In genomic region chr17:72175787-72176515, GRCh38 we compare ENCODE assay signal across 22 cellular contexts. TPM values are rescaled to one million over a fixed set of nuclear protein-coding genes. Genes with fewer than 3 reads are reported as not detected.
DNase-seq lines count a peak whose midpoint lies in the region; ATAC-seq, FAIRE-seq and TF ChIP-seq lines count a peak whose summit lies in the region.
"Had no signal": no experiment of that assay in that cellular context is flagged by ENCODE, and none has a peak within 500 bp of the region (broad histone marks: within the 10 kb centered on the region; RNA-seq: fewer than 3 reads in every experiment).

No MANE protein-coding gene starts in this region.

- peak overlapping the region; percentile 47 for H4K91ac ChIP-seq in H1 (replicated peaks; ENCODE audit: insufficient read length, low read length)

- no peaks in the 10 kb centered on the region for H3K23me2 ChIP-seq in H1 (ENCODE audit: low read depth, low read length)

- no peak overlapping the region for H2AK5ac ChIP-seq in H1 (ENCODE audit: low read depth, low read length)

- H3K14ac ChIP-seq in H1 (ENCODE audit: insufficient read length): no peak overlapping the region

- 82% methylated on average over 12 of the region's 12 CpGs; no CpG with 5 or more reads in 1 of the 2 experiments for WGBS in H1 (ENCODE audit: extremely low coverage in 1 of 2, insufficient coverage in 1 of 2, insufficient read length in 1 of 2, insufficient replicate concordance in 2 of 2, low coverage in 1 of 2, low lambda C conversion rate in 2 of 2, missing lambda C conversion rate in 1 of 2), 2 experiments

- H2AFZ ChIP-seq in H1 (ENCODE audit: low read length): no peak overlapping the region
- no peak overlapping the region for H2AFZ ChIP-seq in MM.1S (ENCODE audit: low read length)
- H2AFZ ChIP-seq: PC-9 had no signal

- no peaks in the 10 kb centered on the region for H3K9me3 ChIP-seq in H1 (ENCODE audit: insufficient read depth in 2 of 2, low read depth in 1 of 2, low read length in 1 of 2)
- H3K9me3 ChIP-seq in gastrocnemius medialis: no peaks in the 10 kb centered on the region
- no peaks in the 10 kb centered on the region for H3K9me3 ChIP-seq in MM.1S (replicated peaks; ENCODE audit: insufficient read depth, low read length)
- H3K9me3 ChIP-seq: heart right ventricle, lower lobe of right lung, sigmoid colon, upper lobe of left lung had no signal

- H3K4me3 ChIP-seq in H1 (ENCODE audit: extremely low read depth in 1 of 4, insufficient read depth in 2 of 4, low read depth in 3 of 4, low read length in 4 of 4): no peak overlapping the region
- H3K4me3 ChIP-seq in skeletal muscle cell (ENCODE audit: low read depth, low read length): no peak overlapping the region
- no peak overlapping the region for H3K4me3 ChIP-seq in gastrocnemius medialis
- H3K4me3 ChIP-seq in MM.1S (ENCODE audit: low read length): no peak overlapping the region
- H3K4me3 ChIP-seq: heart right ventricle, K562, lower lobe of right lung, PC-9, sigmoid colon, upper lobe of left lung had no signal

- H3K27me3 ChIP-seq in H1 (replicated peaks in 1 of 4; ENCODE audit: control insufficient read depth in 3 of 4, extremely low read depth in 1 of 4, insufficient read depth in 3 of 4, low read length in 3 of 4): no peaks in the 10 kb centered on the region
- peaks cover 0 to 9% (median 0%) of the 10 kb centered on the region in 3 donors for H3K27me3 ChIP-seq in gastrocnemius medialis
- no peaks in the 10 kb centered on the region for H3K27me3 ChIP-seq in MM.1S (replicated peaks; ENCODE audit: insufficient read depth, low read length)
- H3K27me3 ChIP-seq: sigmoid colon, upper lobe of left lung had no signal

- no peak overlapping the region for H2BK5ac ChIP-seq in H1 (ENCODE audit: low read depth, low read length)

- no peak overlapping the region for H3K4me2 ChIP-seq in H1 (ENCODE audit: insufficient read depth in 1 of 2, low read depth in 2 of 2, low read length in 2 of 2)
- no peak overlapping the region for H3K4me2 ChIP-seq in MM.1S (ENCODE audit: low read depth, low read length)
- H3K4me2 ChIP-seq: PC-9 had no signal

- H4K5ac ChIP-seq in H1 (ENCODE audit: insufficient read length, low read depth, low read length): no peak overlapping the region

- H2BK20ac ChIP-seq in H1 (ENCODE audit: low read length): peak overlapping the region; percentile 16; the same call in 1 of the 2 replicates

- H3K79me1 ChIP-seq in H1 (ENCODE audit: low read depth, low read length): no peaks in the 10 kb centered on the region

- H4K20me1 ChIP-seq in H1 (replicated peaks in 1 of 2; ENCODE audit: control insufficient read depth in 1 of 2, insufficient read depth in 2 of 2, low read length in 2 of 2) (no peaks in the 10 kb centered on the region), MM.1S (ENCODE audit: insufficient read depth, low read length) (no peaks in the 10 kb centered on the region)

- no peak overlapping the region for H3K56ac ChIP-seq in H1 (replicated peaks; ENCODE audit: insufficient read length, low read depth, low read length)

- CTCF ChIA-PET in H1 (lab: Charles Lee; ENCODE audit: partially characterized antibody): interaction anchor here (1.7 kb wide), 1 partner anchor 54 kb away, joined by 4 read pairs; no protein-coding TSS in a partner anchor

- ATAC-seq in gastrocnemius medialis (no peak), HG03045 (IDR thresholded peaks at IDR 0.05; ENCODE audit: unreplicated experiment) (no peak)
- ATAC-seq: activated T-cell treated with anti-CD3 and anti-CD28 coated beads, Interleukin-2, amount 50 U/mL, for 4 hours; K562 had no signal

- no peak overlapping the region for H4K8ac ChIP-seq in H1 (ENCODE audit: extremely low read depth, insufficient read depth, low read length)

- no peak overlapping the region for H2BK120ac ChIP-seq in H1 (replicated peaks; ENCODE audit: low read depth, low read length)

- no peaks in the 10 kb centered on the region for H3K36me3 ChIP-seq in H1 (ENCODE audit: control insufficient read depth in 2 of 4, insufficient read depth in 4 of 4, low read length in 3 of 4)
- H3K36me3 ChIP-seq in gastrocnemius medialis: no peaks in the 10 kb centered on the region
- no peaks in the 10 kb centered on the region for H3K36me3 ChIP-seq in MM.1S (replicated peaks; ENCODE audit: insufficient read depth, low read length)
- H3K36me3 ChIP-seq: heart right ventricle, lower lobe of right lung, sigmoid colon, upper lobe of left lung had no signal

- no peaks in the 10 kb centered on the region for H3K79me2 ChIP-seq in H1 (ENCODE audit: control insufficient read depth in 1 of 2, insufficient read depth in 2 of 2, low read length in 2 of 2)
- H3K79me2 ChIP-seq in MM.1S (ENCODE audit: low read length): no peaks in the 10 kb centered on the region

- DNase-seq in NCI-H2171 treated with DMSO at 0.1 percent for 48 hours (lab: John Stamatoyannopoulos, UW) (peak; percentile 58), NCI-H2171 (lab: John Stamatoyannopoulos, UW) (no peak), NCI-H1694 (lab: John Stamatoyannopoulos, UW) (peak; percentile 16), H1 (ENCODE audit: low read depth in 1 of 2, low spot score in 2 of 2) (no peak), skeletal muscle cell (ENCODE audit: low read depth) (peak; percentile 39), gastrocnemius medialis (no peak), MM.1S (no peak)
- DNase-seq: activated naive CD4-positive, alpha-beta T cell treated with anti-CD3 and anti-CD28 coated beads, Interleukin-2, amount 10 ng/mL, durations not matched to agents 7 days and 5 days; activated T-cell treated with anti-CD3 and anti-CD28 coated beads, Interleukin-2, amount 50 U/mL, for 4 hours; H9; heart right ventricle; lower lobe of right lung; NCI-H1048; NCI-H774; PC-9; sigmoid colon; stimulated activated CD4-positive, alpha-beta T cell treated with anti-CD3 and anti-CD28 coated beads, Interleukin-2, amount 100 ng/mL, for 24 hours; upper lobe of left lung had no signal

- H3K27ac ChIP-seq in H1 (ENCODE audit: low read depth, low read length) (no peak overlapping the region), gastrocnemius medialis (no peak overlapping the region), MM.1S (ENCODE audit: low read length) (no peak overlapping the region)
- H3K27ac ChIP-seq: heart right ventricle, lower lobe of right lung, PC-9, sigmoid colon, upper lobe of left lung had no signal

- intact Hi-C loops in gastrocnemius medialis (cut with DNase I; ENCODE audit: low total_unique reads): no loop called here

- H3K9me2 ChIP-seq in MM.1S (replicated peaks; ENCODE audit: insufficient read depth, low read length): no peaks in the 10 kb centered on the region

- TF ChIP-seq CTCF in H1 (IDR thresholded peaks at IDR 0.05; ENCODE audit: control extremely low read depth in 1 of 3, insufficient read depth in 1 of 3, low read depth in 1 of 3, low read length in 3 of 3): no peak
- no peak for TF ChIP-seq CTCF in gastrocnemius medialis (IDR thresholded peaks at IDR 0.05 in 4 of 5, conservative IDR thresholded peaks at IDR 0.05 in 1 of 5)
- TF ChIP-seq CTCF in MM.1S (IDR thresholded peaks at IDR 0.05; ENCODE audit: low read length): no peak

- peaks cover 2 to 19% (median 9%) of the 10 kb centered on the region in 4 experiments for H3K4me1 ChIP-seq in H1 (replicated peaks in 1 of 4; ENCODE audit: control insufficient read depth in 3 of 4, insufficient read depth in 4 of 4, low read length in 3 of 4)
- H3K4me1 ChIP-seq in gastrocnemius medialis: no peaks in the 10 kb centered on the region
- no peaks in the 10 kb centered on the region for H3K4me1 ChIP-seq in MM.1S (ENCODE audit: low read length)
- H3K4me1 ChIP-seq: lower lobe of right lung, upper lobe of left lung had no signal

- H3K4ac ChIP-seq in H1 (replicated peaks; ENCODE audit: insufficient read length, low read depth, low read length): no peak overlapping the region

- no peak for FAIRE-seq in H1 (lab: Jason Lieb, UNC)
- FAIRE-seq: D721Med, GM12891, K562 had no signal

- no peak overlapping the region for H3K23ac ChIP-seq in H1 (ENCODE audit: insufficient read length)

- TF ChIP-seq EP300 in H1 (IDR thresholded peaks at IDR 0.05; ENCODE audit: borderline replicate concordance in 1 of 2, low read depth in 2 of 2, low read length in 2 of 2): no peak

- no peak for TF ChIP-seq RAD21 in H1 (IDR thresholded peaks at IDR 0.05 in 1 of 2, conservative IDR thresholded peaks at IDR 0.05 in 1 of 2; ENCODE audit: low read depth in 2 of 2, low read length in 2 of 2)

- in situ Hi-C loops in gastrocnemius medialis (cut with MboI; ENCODE audit: low sequenced_read_pairs in 4 of 4): no loop called here

- H3K18ac ChIP-seq in H1 (ENCODE audit: extremely low read depth, low read length): no peak overlapping the region

- no peak for TF ChIP-seq POLR2A in H1 (IDR thresholded peaks at IDR 0.05; ENCODE audit: control extremely low read depth in 1 of 2, low read depth in 2 of 2, low read length in 2 of 2)
- no peak for TF ChIP-seq POLR2A in gastrocnemius medialis (IDR thresholded peaks at IDR 0.05)

- no peaks in the 10 kb centered on the region for H3F3A ChIP-seq in MM.1S (ENCODE audit: insufficient read depth, low read length)

- H3K9ac ChIP-seq in H1 (replicated peaks in 1 of 4; ENCODE audit: extremely low read depth in 1 of 4, low read depth in 3 of 4, low read length in 3 of 4) (no peak overlapping the region), MM.1S (ENCODE audit: low read length) (no peak overlapping the region)

- H2BK12ac ChIP-seq in H1 (ENCODE audit: low read depth, low read length): peak overlapping the region; percentile 14; the same call in 1 of the 2 replicates

- POLR2A ChIA-PET in H1 (lab: Charles Lee; ENCODE audit: partially characterized antibody): no interaction called here

- no peak overlapping the region; the same call in 1 of the 2 replicates for H2BK15ac ChIP-seq in H1 (ENCODE audit: low read length)

TF ChIP-seq in H1, 55 proteins besides CTCF, POLR2A, EP300 and RAD21 (continues in another document):
- TF ChIP-seq TCF12 (IDR thresholded peaks at IDR 0.05; ENCODE audit: low read depth, low read length) (no peak), YY1 (IDR thresholded peaks at IDR 0.05; ENCODE audit: low read depth, low read length) (no peak), JUN (IDR thresholded peaks at IDR 0.05; ENCODE audit: low read depth, low read length) (no peak), SIN3A (conservative IDR thresholded peaks at IDR 0.05 in 1 of 2, IDR thresholded peaks at IDR 0.05 in 1 of 2; ENCODE audit: low read depth in 1 of 2, low read length in 2 of 2) (no peak), BCL11A (IDR thresholded peaks at IDR 0.05; ENCODE audit: low read depth in 2 of 2, low read length in 2 of 2) (no peak)

RNA-seq across cellular contexts. Expression of gene SOX9, which starts 55.1 kb away (rescaled TPM):
- total RNA-seq in H1 (2021; fragmentation: NEBNext Ultra II Directional; extraction: Animal tissue kit (Norgen Biotek cat#: 25700)): 4.9 and 5.2 TPM in 2 replicates
- 1.9 and 3.3 TPM in 2 replicates for polyA plus RNA-seq in H1 (2011; rRNA removed)
- 1.6 TPM for polyA plus RNA-seq in H1 (2011; cell fraction: cytosol; rRNA removed)
- polyA plus RNA-seq in H1 (2011; cell fraction: nucleus; rRNA removed): 2.7 TPM
- 2.7 to 4.0 TPM (median 3.3 TPM) in 4 replicates for polyA plus RNA-seq in H1 (2012, experiment 1 of 2)
- polyA plus RNA-seq in H1 (2012, experiment 2 of 2): 2.6 TPM
- polyA plus RNA-seq in H1 (2013, experiment 1 of 2): 2.1 TPM
- 2.2 TPM for polyA plus RNA-seq in H1 (2013, experiment 2 of 2)
- 0.71 and 1.4 TPM in 2 replicates for polyA minus RNA-seq in H1 (2011; rRNA and poly(A)+ RNA removed)
- polyA minus RNA-seq in H1 (2011; cell fraction: cytosol; rRNA and poly(A)+ RNA removed): 4.8 TPM
- 2.8 TPM for polyA minus RNA-seq in H1 (2011; cell fraction: nucleus; rRNA and poly(A)+ RNA removed)
- total RNA-seq in gastrocnemius medialis: 1 to 10 TPM in 1 of 4 donors, under 1 TPM in 3; 0.31 to 1.0 (median 0.56) TPM
- polyA plus RNA-seq: K562 had no signal

Comparison
In these comparisons a context has a peak if more than half of its experiments do, and no peak if none do; other contexts are left out.
1. DNase-seq: peak in NCI-H2171 treated with DMSO at 0.1 percent for 48 hours (single experiment), NCI-H1694 (single experiment) and skeletal muscle cell (single experiment); none in NCI-H2171 (single experiment), H1 (0 of 2), gastrocnemius medialis (0 of 2) and MM.1S (single experiment).